Comparison of ENCODE assay signal across 23 cellular contexts in genomic region chr11:14678350-14678749, GRCh38. TPM values are rescaled to one million over a fixed set of nuclear protein-coding genes. Genes with fewer than 3 reads are reported as not detected.
DNase-seq lines count a peak whose midpoint lies in the region; ATAC-seq, FAIRE-seq and TF ChIP-seq lines count a peak whose summit lies in the region.
"Had no signal": no experiment of that assay in that cellular context is flagged by ENCODE, and none has a peak within 500 bp of the region (broad histone marks: within the 10 kb centered on the region; RNA-seq: fewer than 3 reads in every experiment).

No MANE protein-coding gene starts in this region.

- TF ChIP-seq POLR2A in HepG2 (IDR thresholded peaks at IDR 0.05; ENCODE audit: insufficient read depth in 1 of 2, low read depth in 2 of 2, low read length in 2 of 2) (no peak), right lobe of liver (IDR thresholded peaks at IDR 0.05) (no peak)

- H3K4me3 Mint-ChIP-seq in activated T-cell treated with anti-CD3 and anti-CD28 coated beads, Interleukin-2, amount 50 U/mL, for 72 hours, result no peak overlapping the region
- H3K4me3 Mint-ChIP-seq: B cell; CD4-positive, alpha-beta T cell; CD8-positive, alpha-beta memory T cell; H9 had no signal

- H3K4me3 ChIP-seq in HepG2 (replicated peaks in 1 of 3; ENCODE audit: insufficient read depth in 1 of 3, low read depth in 2 of 3, low read length in 3 of 3), result no peak overlapping the region
- H3K4me3 ChIP-seq in right lobe of liver, result no peak overlapping the region
- H3K4me3 ChIP-seq in kidney (ENCODE audit: low read length in 2 of 2), result no peak overlapping the region
- H3K4me3 ChIP-seq: BLaER1, GM12878, GM23248 had no signal

- no peaks in the 10 kb centered on the region for H3K27me3 Mint-ChIP-seq in activated T-cell treated with anti-CD3 and anti-CD28 coated beads, Interleukin-2, amount 50 U/mL, for 72 hours (ENCODE audit: low read depth)
- H3K27me3 Mint-ChIP-seq: CD4-positive, alpha-beta T cell; CD8-positive, alpha-beta memory T cell had no signal

- H3K4me1 ChIP-seq in HepG2 (ENCODE audit: insufficient read depth, low read length), result peaks cover 46% of the 10 kb centered on the region
- H3K4me1 ChIP-seq in right lobe of liver, result peaks cover 0 to 18% (median 4%) of the 10 kb centered on the region in 4 donors
- H3K4me1 ChIP-seq in kidney (ENCODE audit: control insufficient read depth in 1 of 2, insufficient read depth in 1 of 2, low read depth in 1 of 2, low read length in 2 of 2), result no peaks in the 10 kb centered on the region
- H3K4me1 ChIP-seq: BLaER1 had no signal

- peaks cover 5% of the 10 kb centered on the region; the same call in 1 of the 2 replicates for H3K9me3 ChIP-seq in HepG2 (ENCODE audit: low read length)
- no peaks in the 10 kb centered on the region for H3K9me3 ChIP-seq in right lobe of liver
- H3K9me3 ChIP-seq in kidney (ENCODE audit: control insufficient read depth in 1 of 2, low read length in 2 of 2), result peaks cover 0 to 2% of the 10 kb centered on the region in 2 donors

- peak overlapping the region; percentile 54 for H3K27ac Mint-ChIP-seq in activated T-cell treated with anti-CD3 and anti-CD28 coated beads, Interleukin-2, amount 50 U/mL, for 72 hours
- H3K27ac Mint-ChIP-seq: B cell; CD4-positive, alpha-beta T cell; H9 had no signal

- H4K20me1 ChIP-seq in HepG2 (ENCODE audit: insufficient read depth, low read length), result no peaks in the 10 kb centered on the region
- H4K20me1 ChIP-seq: BLaER1 had no signal

- in situ Hi-C loops in HepG2 (cut with HindIII; ENCODE audit: extremely low pct_ligation_motif_present, low pct_unique_long_range_greater_than_20kb), result no loop called here

- H3K4me2 ChIP-seq in HepG2 (ENCODE audit: low read depth, low read length), result no peak overlapping the region
- H3K4me2 ChIP-seq: BLaER1 had no signal

- peaks cover 0 to 5% of the 10 kb centered on the region in 2 donors for H3K9me3 Mint-ChIP-seq in activated T-cell treated with anti-CD3 and anti-CD28 coated beads, Interleukin-2, amount 50 U/mL, for 72 hours

- WGBS in HepG2 (ENCODE audit: low lambda C conversion rate), result 100% methylated on average over 2 of the region's 2 CpGs
- 88% methylated on average over 2 of the region's 2 CpGs for WGBS in right lobe of liver (ENCODE audit: insufficient coverage, low coverage, low lambda C conversion rate, missing lambda C conversion rate)

- BruUV-seq in HepG2 (replicated peaks; lab: Mats Ljungman, UMichigan), result no TSS peak

- H3K9ac ChIP-seq in HepG2 (ENCODE audit: insufficient read depth, low read depth, low read length) (no peak overlapping the region), kidney (ENCODE audit: low read length in 2 of 2) (no peak overlapping the region)
- H3K9ac ChIP-seq: BLaER1, GM23248 had no signal

- H3K79me2 ChIP-seq in HepG2 (ENCODE audit: insufficient read depth, low read length), result peaks cover 76% of the 10 kb centered on the region

- no peak for FAIRE-seq in HepG2 (lab: Jason Lieb, UNC)
- FAIRE-seq in kidney (lab: Jason Lieb, UNC), result peak; percentile 51
- FAIRE-seq: D721Med, GM12878, GM19239 had no signal

- TF ChIP-seq EP300 in HepG2 (IDR thresholded peaks at IDR 0.05; ENCODE audit: low read depth in 2 of 2, low read length in 2 of 2) (no peak), HepG2 (CRISPR knock-in tag; IDR thresholded peaks at IDR 0.05; ENCODE audit: borderline replicate concordance) (no peak)

- peaks cover 6 to 41% of the 10 kb centered on the region in 2 donors for H3K36me3 Mint-ChIP-seq in activated T-cell treated with anti-CD3 and anti-CD28 coated beads, Interleukin-2, amount 50 U/mL, for 72 hours (ENCODE audit: insufficient read depth in 2 of 2)

- H3K27me3 ChIP-seq in HepG2 (ENCODE audit: control insufficient read depth in 1 of 2, insufficient read depth in 2 of 2, low read length in 2 of 2), result no peaks in the 10 kb centered on the region
- H3K27me3 ChIP-seq in right lobe of liver, result no peaks in the 10 kb centered on the region
- H3K27me3 ChIP-seq: BLaER1 had no signal

- ATAC-seq in activated T-cell treated with anti-CD3 and anti-CD28 coated beads, Interleukin-2, amount 50 U/mL, for 72 hours (replicated peaks in 1 of 2), result no peak
- no peak for ATAC-seq in HepG2
- ATAC-seq in right lobe of liver, result no peak
- ATAC-seq: GM12878, HCT116 had no signal

- no peak for DNase-seq in activated T-cell treated with anti-CD3 and anti-CD28 coated beads, Interleukin-2, amount 50 U/mL, for 72 hours
- DNase-seq in activated T-cell treated with anti-CD3 and anti-CD28 coated beads for 4 hours, result no peak
- no peak for DNase-seq in HepG2 (ENCODE audit: low spot score)
- no peak for DNase-seq in right lobe of liver
- no peak for DNase-seq in kidney
- DNase-seq in germinal center (ENCODE audit: low spot score), result no peak
- DNase-seq in stimulated activated CD4-positive, alpha-beta T cell treated with anti-CD3 and anti-CD28 coated beads, Interleukin-4, amount 100 ng/mL, for 24 hours, result no peak
- DNase-seq: CD4-positive, alpha-beta T cell; CD8-positive, alpha-beta memory T cell; DMS 273 treated with DMSO at 0.1 percent for 48 hours; DMS79; EL; GDM1; GM23248; H9 had no signal

- 0 out of 5 replicates have a peak, but pooled peaks cover 0 to 3% of the 10 kb centered on the region in 2 experiments for H3K36me3 ChIP-seq in HepG2 (replicated peaks in 1 of 2; ENCODE audit: control insufficient read depth in 1 of 2, insufficient read depth in 2 of 2, low read length in 2 of 2)
- H3K36me3 ChIP-seq in right lobe of liver, result no peaks in the 10 kb centered on the region
- no peaks in the 10 kb centered on the region for H3K36me3 ChIP-seq in kidney (ENCODE audit: control insufficient read depth in 1 of 2, insufficient read depth in 2 of 2, low read length in 2 of 2)
- H3K36me3 ChIP-seq: BLaER1 had no signal

- no peak overlapping the region for H3K27ac ChIP-seq in HepG2 (ENCODE audit: extremely low read length, insufficient read depth, low read length)
- H3K27ac ChIP-seq in right lobe of liver, result no peak overlapping the region
- H3K27ac ChIP-seq in kidney (ENCODE audit: low read depth in 2 of 2, low read length in 2 of 2), result no peak overlapping the region
- H3K27ac ChIP-seq: 22Rv1, BLaER1, C4-2B, GM23248 had no signal

- CTCF ChIA-PET in HepG2 (lab: Yijun Ruan, JAX; ENCODE audit: low intra/inter-chr PET ratio, low total read pairs), result no interaction called here

- intact Hi-C loops in HepG2 (cut with micrococcal nuclease; ENCODE audit: unreplicated experiment) (no loop called here), right lobe of liver (cut with DNase I) (no loop called here), kidney (cut with DNase I) (no loop called here)

- H3K4me1 Mint-ChIP-seq in activated T-cell treated with anti-CD3 and anti-CD28 coated beads, Interleukin-2, amount 50 U/mL, for 72 hours (ENCODE audit: low read depth), result peaks cover 53% of the 10 kb centered on the region

- no peak for TF ChIP-seq CTCF in HepG2 (CRISPR knock-in tag; IDR thresholded peaks at IDR 0.05)
- no peak for TF ChIP-seq CTCF in right lobe of liver (IDR thresholded peaks at IDR 0.05)
- TF ChIP-seq CTCF in kidney (IDR thresholded peaks at IDR 0.05; ENCODE audit: borderline replicate concordance, extremely low read depth, insufficient read depth), result no peak

- POLR2A ChIA-PET in HepG2 (lab: Yijun Ruan, JAX), result no interaction called here

- no peak for TF ChIP-seq RAD21 in HepG2 (CRISPR knock-in tag; IDR thresholded peaks at IDR 0.05)

- no peak overlapping the region for H2AFZ ChIP-seq in HepG2 (ENCODE audit: low read length)
- H2AFZ ChIP-seq: GM23248 had no signal

TF ChIP-seq in HepG2, 621 proteins besides CTCF, POLR2A, EP300 and RAD21:
- TF ChIP-seq ATF7 (IDR thresholded peaks at IDR 0.05) (peak; percentile 82), ATF7 (CRISPR knock-in tag; IDR thresholded peaks at IDR 0.05) (no peak), CEBPB (IDR thresholded peaks at IDR 0.05; ENCODE audit: borderline replicate concordance, low read depth, low read length) (peak; percentile 50; the same call in 1 of the 2 replicates), ZNF329 (CRISPR knock-in tag; IDR thresholded peaks at IDR 0.05; ENCODE audit: low read depth) (no peak)

RNA-seq across cellular contexts. Expression of gene PDE3B, which starts 34.7 kb away (rescaled TPM):
- 10 to 100 TPM; 79.2 to 92.1 TPM for total RNA-seq in activated T-cell treated with anti-CD3 and anti-CD28 coated beads, Interleukin-2, amount 50 U/mL, for 72 hours
- 19.6 and 26.5 TPM in 2 replicates for total RNA-seq in HepG2 (2016; rRNA removed; fragmentation: Illumina TruSeq; extraction: Trizol)
- total RNA-seq in HepG2 (2016; cell fraction: cytosol; rRNA removed; fragmentation: Illumina TruSeq; extraction: Trizol; ENCODE audit: low read depth), result 9.1 and 9.7 TPM in 2 replicates
- total RNA-seq in HepG2 (2016; cell fraction: insoluble cytoplasmic fraction; rRNA removed; fragmentation: Illumina TruSeq; extraction: Trizol), result 18.7 and 26.8 TPM in 2 replicates
- 10.7 and 12.0 TPM in 2 replicates for total RNA-seq in HepG2 (2016; cell fraction: membrane; rRNA removed; fragmentation: Illumina TruSeq; extraction: Trizol)
- 59.3 and 61.3 TPM in 2 replicates for total RNA-seq in HepG2 (2016; cell fraction: nucleus; rRNA removed; fragmentation: Illumina TruSeq; extraction: Trizol)
- polyA plus RNA-seq in HepG2 (2011; rRNA removed), result 12.8 and 14.1 TPM in 2 replicates
- polyA plus RNA-seq in HepG2 (2011; cell fraction: cytosol; rRNA removed), result 5.2 and 7.0 TPM in 2 replicates
- polyA plus RNA-seq in HepG2 (2011; cell fraction: nucleus; rRNA removed), result 12.5 and 13.7 TPM in 2 replicates
- 13.9 and 22.3 TPM in 2 replicates for polyA plus RNA-seq in HepG2 (2012)
- 0.80 and 0.88 TPM in 2 replicates for polyA plus RNA-seq in HepG2 (2016; cell fraction: cytosol; fragmentation: Illumina TruSeq; extraction: Trizol; ENCODE audit: low read depth)
- 12.6 and 13.1 TPM in 2 replicates for polyA plus RNA-seq in HepG2 (2016; cell fraction: insoluble cytoplasmic fraction; fragmentation: Illumina TruSeq; extraction: Trizol; ENCODE audit: low read depth)
- 2.2 and 2.7 TPM in 2 replicates for polyA plus RNA-seq in HepG2 (2016; cell fraction: membrane; fragmentation: Illumina TruSeq; extraction: Trizol; ENCODE audit: low read depth)
- polyA plus RNA-seq in HepG2 (2016; cell fraction: nucleus; fragmentation: Illumina TruSeq; extraction: Trizol; ENCODE audit: insufficient read depth, low read depth), result 26.0 and 26.6 TPM in 2 replicates
- 27.0 and 31.4 TPM in 2 replicates for polyA minus RNA-seq in HepG2 (2011; rRNA and poly(A)+ RNA removed; ENCODE audit: low replicate concordance)
- polyA minus RNA-seq in HepG2 (2011; cell fraction: cytosol; rRNA and poly(A)+ RNA removed), result 29.8 and 43.1 TPM in 2 replicates
- 106 and 119 TPM in 2 replicates for polyA minus RNA-seq in HepG2 (2011; cell fraction: nucleus; rRNA and poly(A)+ RNA removed)
- 10 to 100 TPM; 14.9 to 47.1 (median 28.8) TPM for total RNA-seq in right lobe of liver
- total RNA-seq in kidney, result 7.4 TPM
- 0.99 TPM for polyA plus RNA-seq in kidney (ENCODE audit: insufficient read depth, low read depth, low replicate concordance)
- total RNA-seq: GM23248 had no signal
- polyA plus RNA-seq: GM23248 had no signal
